In the genomic region with DNA sequence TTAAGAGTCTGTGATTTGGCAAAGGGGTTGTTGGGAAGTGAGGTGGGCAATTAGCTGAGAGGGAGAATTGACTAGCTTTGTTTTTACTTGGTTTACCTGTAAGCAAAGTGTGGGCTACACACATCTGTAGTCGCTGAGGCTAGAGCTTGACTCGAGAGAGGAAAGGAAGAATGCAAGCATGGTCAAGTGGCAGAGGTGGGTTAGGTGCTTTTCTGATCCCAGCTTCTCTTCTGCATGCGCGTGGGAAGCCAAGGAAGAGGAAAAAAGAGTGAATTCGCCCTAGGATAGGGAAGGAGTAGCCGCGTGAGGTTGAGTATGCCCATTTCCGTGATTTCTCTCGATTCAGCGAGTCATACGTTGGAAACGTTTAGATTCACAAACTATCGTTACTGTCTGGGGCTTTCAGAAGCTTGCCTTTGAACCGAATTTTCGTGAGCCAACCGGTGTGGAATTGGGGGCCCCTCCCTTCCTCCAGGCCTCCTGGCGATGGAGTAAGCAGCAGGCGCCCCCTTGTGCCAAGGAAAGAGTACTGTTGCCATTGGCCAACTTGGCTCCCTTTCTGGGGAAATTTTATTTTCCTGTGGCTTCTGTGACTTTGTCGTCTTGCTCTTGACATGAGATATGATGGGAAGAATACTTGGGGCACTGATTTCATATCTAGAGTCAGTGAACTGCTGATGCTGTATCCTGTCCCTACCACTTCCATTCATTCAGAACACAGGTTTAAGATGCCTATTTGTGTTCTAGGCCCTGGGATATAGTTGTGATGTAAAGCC, we compare ENCODE assay signal across 8 cellular contexts. TPM values are rescaled to one million over a fixed set of nuclear protein-coding genes. Genes with fewer than 3 reads are reported as not detected.
DNase-seq lines count a peak whose midpoint lies in the region; ATAC-seq, FAIRE-seq and TF ChIP-seq lines count a peak whose summit lies in the region.

No MANE protein-coding gene starts in this region.

- in situ Hi-C loops in HepG2 (cut with HindIII; ENCODE audit: extremely low pct_ligation_motif_present, low pct_unique_long_range_greater_than_20kb), result loop anchor here (5.0 kb wide), 2 partner anchors 97 to 187 kb away; no protein-coding TSS in a partner anchor

- under 1% methylated on average over 18 of the region's 19 CpGs for WGBS in HepG2 (ENCODE audit: low lambda C conversion rate)

- H3K79me2 ChIP-seq in HepG2 (ENCODE audit: insufficient read depth, low read length), result peaks cover 6% of the 10 kb centered on the region

- CTCF ChIA-PET in HepG2 (lab: Yijun Ruan, JAX; ENCODE audit: low intra/inter-chr PET ratio, low total read pairs), result interaction anchor here (1.2 to 3.2 kb wide), 5 partner anchors 14 to 191 kb away, joined by 4 to 44 read pairs (median 8); no protein-coding TSS in a partner anchor

- peak; percentile 23 for ATAC-seq in HG03108 (IDR thresholded peaks at IDR 0.05; ENCODE audit: unreplicated experiment)
- peak; percentile 11 for ATAC-seq in HepG2
- ATAC-seq in GM18868 (IDR thresholded peaks at IDR 0.05; ENCODE audit: unreplicated experiment), result no peak

- FAIRE-seq in HepG2 (lab: Jason Lieb, UNC), result peak; percentile 82

- no TSS peak for BruUV-seq in HepG2 (replicated peaks; lab: Mats Ljungman, UMichigan)

- peak in 1 of 2 experiments; percentile 16; a peak in 1 of 4 replicates for TF ChIP-seq POLR2A in HepG2 (IDR thresholded peaks at IDR 0.05; ENCODE audit: insufficient read depth in 1 of 2, low read depth in 2 of 2, low read length in 2 of 2)

- peak overlapping the region; percentile 30 for H2AFZ ChIP-seq in HepG2 (ENCODE audit: low read length)

- H3K36me3 ChIP-seq in HepG2 (replicated peaks in 1 of 2; ENCODE audit: control insufficient read depth in 1 of 2, insufficient read depth in 2 of 2, low read length in 2 of 2), result peaks cover 0 to 2% of the 10 kb centered on the region in 2 experiments; a peak in 2 of 5 replicates

- no peaks in the 10 kb centered on the region for H3K9me3 ChIP-seq in HepG2 (ENCODE audit: low read length)

- H3K27me3 ChIP-seq in HepG2 (ENCODE audit: control insufficient read depth in 1 of 2, insufficient read depth in 2 of 2, low read length in 2 of 2), result no peaks in the 10 kb centered on the region; a peak in 1 of 5 replicates

- peak overlapping the region; percentile 78 to 89 (median 87) for H3K4me3 ChIP-seq in HepG2 (replicated peaks in 1 of 3; ENCODE audit: insufficient read depth in 1 of 3, low read depth in 2 of 3, low read length in 3 of 3)

- H3K9ac ChIP-seq in HepG2 (ENCODE audit: insufficient read depth, low read depth, low read length), result peak overlapping the region; percentile 98

- H3K4me1 ChIP-seq in HepG2 (ENCODE audit: insufficient read depth, low read length), result peaks cover 52% of the 10 kb centered on the region

- TF ChIP-seq EP300 in HepG2 (IDR thresholded peaks at IDR 0.05; ENCODE audit: low read depth in 2 of 2, low read length in 2 of 2) (no peak), HepG2 (CRISPR knock-in tag; IDR thresholded peaks at IDR 0.05; ENCODE audit: borderline replicate concordance) (no peak)

- intact Hi-C loops in HepG2 (cut with micrococcal nuclease; ENCODE audit: unreplicated experiment), result loop anchor here (1.0 to 5.0 kb wide), 3 partner anchors 92 to 187 kb away; partner anchors contain the start of gene ARID1A

- POLR2A ChIA-PET in HepG2 (lab: Yijun Ruan, JAX), result interaction anchor here (1.0 to 7.0 kb wide), 13 partner anchors 17 to 195 kb away, joined by 3 to 127 read pairs (median 5); partner anchors contain the start of genes ARID1A and NR0B2

- DNase-seq in COLO829 (ENCODE audit: low spot score) (peak; percentile 71), NCI-H524 (lab: John Stamatoyannopoulos, UW) (peak; percentile 62 to 78), dermis blood vessel endothelial cell (peak; percentile 88), HepG2 (ENCODE audit: low spot score) (peak; percentile 76)
- peak; percentile 87 for DNase-seq in activated CD4-positive, alpha-beta T cell treated with anti-CD3 and anti-CD28 coated beads, Interleukin-2, amount 50 U/mL, for 1 hour
- peak; percentile 83 to 87 for DNase-seq in stimulated activated CD4-positive, alpha-beta T cell treated with anti-CD3 and anti-CD28 coated beads, Interleukin-2, amount 100 ng/mL, for 48 hours

- peak overlapping the region; percentile 99 for H3K4me2 ChIP-seq in HepG2 (ENCODE audit: low read depth, low read length)

- H4K20me1 ChIP-seq in HepG2 (ENCODE audit: insufficient read depth, low read length), result no peaks in the 10 kb centered on the region

- TF ChIP-seq CTCF in HepG2 (CRISPR knock-in tag; IDR thresholded peaks at IDR 0.05), result peak; percentile 97

- peak; percentile 96 for TF ChIP-seq RAD21 in HepG2 (CRISPR knock-in tag; IDR thresholded peaks at IDR 0.05)

- peak overlapping the region; percentile 97 for H3K27ac ChIP-seq in HepG2 (ENCODE audit: extremely low read length, insufficient read depth, low read length)

TF ChIP-seq in HepG2, 621 proteins besides CTCF, POLR2A, EP300 and RAD21 (continues in another document):
- TF ChIP-seq ZBTB42 (CRISPR knock-in tag; IDR thresholded peaks at IDR 0.05) (0 out of 2 replicates have a peak, but pooled peaks have one; percentile 61), KMT2A (CRISPR knock-in tag; IDR thresholded peaks at IDR 0.05) (peak; percentile 34; the same call in 1 of the 2 replicates), GABPA (IDR thresholded peaks at IDR 0.05; ENCODE audit: low read depth, low read length) (no peak), GABPA (CRISPR knock-in tag; IDR thresholded peaks at IDR 0.05; ENCODE audit: low read depth) (0 out of 2 replicates have a peak, but pooled peaks have one; percentile 23)
- TF ChIP-seq, protein P1, sequence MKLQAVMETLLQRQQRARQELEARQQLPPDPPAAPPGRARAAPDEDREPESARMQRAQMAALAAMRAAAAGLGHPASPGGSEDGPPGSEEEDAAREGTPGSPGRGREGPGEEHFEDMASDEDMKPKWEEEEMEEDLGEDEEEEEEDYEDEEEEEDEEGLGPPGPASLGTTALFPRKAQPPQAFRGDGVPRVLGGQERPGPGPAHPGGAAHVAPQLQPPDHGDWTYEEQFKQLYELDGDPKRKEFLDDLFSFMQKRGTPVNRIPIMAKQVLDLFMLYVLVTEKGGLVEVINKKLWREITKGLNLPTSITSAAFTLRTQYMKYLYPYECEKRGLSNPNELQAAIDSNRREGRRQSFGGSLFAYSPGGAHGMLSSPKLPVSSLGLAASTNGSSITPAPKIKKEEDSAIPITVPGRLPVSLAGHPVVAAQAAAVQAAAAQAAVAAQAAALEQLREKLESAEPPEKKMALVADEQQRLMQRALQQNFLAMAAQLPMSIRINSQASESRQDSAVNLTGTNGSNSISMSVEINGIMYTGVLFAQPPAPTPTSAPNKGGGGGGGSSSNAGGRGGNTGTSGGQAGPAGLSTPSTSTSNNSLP (IDR thresholded peaks at IDR 0.05; ENCODE audit: low read depth, low read length), result 0 out of 2 replicates have a peak, but pooled peaks have one; percentile 41

RNA-seq across cellular contexts. Expression of gene PIGV, which starts 1.3 kb away (rescaled TPM):
- 9.4 and 10.1 TPM in 2 replicates for total RNA-seq in dermis blood vessel endothelial cell
- 7.9 and 13.5 TPM in 2 replicates for total RNA-seq in HepG2 (2016; rRNA removed; fragmentation: Illumina TruSeq; extraction: Trizol)
- total RNA-seq in HepG2 (2016; cell fraction: cytosol; rRNA removed; fragmentation: Illumina TruSeq; extraction: Trizol; ENCODE audit: low read depth), result 4.3 and 4.8 TPM in 2 replicates
- 8.9 and 14.1 TPM in 2 replicates for total RNA-seq in HepG2 (2016; cell fraction: insoluble cytoplasmic fraction; rRNA removed; fragmentation: Illumina TruSeq; extraction: Trizol)
- total RNA-seq in HepG2 (2016; cell fraction: membrane; rRNA removed; fragmentation: Illumina TruSeq; extraction: Trizol), result 9.7 and 9.9 TPM in 2 replicates
- total RNA-seq in HepG2 (2016; cell fraction: nucleus; rRNA removed; fragmentation: Illumina TruSeq; extraction: Trizol), result 14.6 and 15.0 TPM in 2 replicates
- 22.7 and 26.0 TPM in 2 replicates for polyA plus RNA-seq in HepG2 (2011; rRNA removed)
- polyA plus RNA-seq in HepG2 (2011; cell fraction: cytosol; rRNA removed), result 21.0 and 27.5 TPM in 2 replicates
- polyA plus RNA-seq in HepG2 (2011; cell fraction: nucleus; rRNA removed), result 14.3 and 18.5 TPM in 2 replicates
- 13.6 and 14.8 TPM in 2 replicates for polyA plus RNA-seq in HepG2 (2012)
- polyA plus RNA-seq in HepG2 (2016; cell fraction: cytosol; fragmentation: Illumina TruSeq; extraction: Trizol; ENCODE audit: low read depth), result 2.9 and 4.4 TPM in 2 replicates
- polyA plus RNA-seq in HepG2 (2016; cell fraction: insoluble cytoplasmic fraction; fragmentation: Illumina TruSeq; extraction: Trizol; ENCODE audit: low read depth), result 6.7 and 7.2 TPM in 2 replicates
- polyA plus RNA-seq in HepG2 (2016; cell fraction: membrane; fragmentation: Illumina TruSeq; extraction: Trizol; ENCODE audit: low read depth), result 5.3 and 7.0 TPM in 2 replicates
- 16.2 and 17.4 TPM in 2 replicates for polyA plus RNA-seq in HepG2 (2016; cell fraction: nucleus; fragmentation: Illumina TruSeq; extraction: Trizol; ENCODE audit: insufficient read depth, low read depth)
- polyA minus RNA-seq in HepG2 (2011; rRNA and poly(A)+ RNA removed; ENCODE audit: low replicate concordance), result 41.6 and 80.7 TPM in 2 replicates
- 15.5 and 15.7 TPM in 2 replicates for polyA minus RNA-seq in HepG2 (2011; cell fraction: cytosol; rRNA and poly(A)+ RNA removed)
- 11.7 and 14.5 TPM in 2 replicates for polyA minus RNA-seq in HepG2 (2011; cell fraction: nucleus; rRNA and poly(A)+ RNA removed)

RNA-seq across cellular contexts. Expression of gene ZDHHC18, which starts 37.5 kb away (rescaled TPM):
- total RNA-seq in dermis blood vessel endothelial cell, result 6.8 and 9.2 TPM in 2 replicates
- total RNA-seq in HepG2 (2016; rRNA removed; fragmentation: Illumina TruSeq; extraction: Trizol), result 9.0 and 13.2 TPM in 2 replicates
- 6.6 and 7.7 TPM in 2 replicates for total RNA-seq in HepG2 (2016; cell fraction: cytosol; rRNA removed; fragmentation: Illumina TruSeq; extraction: Trizol; ENCODE audit: low read depth)
- total RNA-seq in HepG2 (2016; cell fraction: insoluble cytoplasmic fraction; rRNA removed; fragmentation: Illumina TruSeq; extraction: Trizol), result 7.9 and 11.9 TPM in 2 replicates
- 21.8 and 26.5 TPM in 2 replicates for total RNA-seq in HepG2 (2016; cell fraction: membrane; rRNA removed; fragmentation: Illumina TruSeq; extraction: Trizol)
- total RNA-seq in HepG2 (2016; cell fraction: nucleus; rRNA removed; fragmentation: Illumina TruSeq; extraction: Trizol), result 9.5 and 10.6 TPM in 2 replicates
- 35.3 and 40.6 TPM in 2 replicates for polyA plus RNA-seq in HepG2 (2011; rRNA removed)
- 29.0 and 30.0 TPM in 2 replicates for polyA plus RNA-seq in HepG2 (2011; cell fraction: cytosol; rRNA removed)
- 32.6 and 39.8 TPM in 2 replicates for polyA plus RNA-seq in HepG2 (2011; cell fraction: nucleus; rRNA removed)
- 12.9 and 16.3 TPM in 2 replicates for polyA plus RNA-seq in HepG2 (2012)
- 13.9 and 14.2 TPM in 2 replicates for polyA plus RNA-seq in HepG2 (2016; cell fraction: cytosol; fragmentation: Illumina TruSeq; extraction: Trizol; ENCODE audit: low read depth)
- 13.2 and 16.6 TPM in 2 replicates for polyA plus RNA-seq in HepG2 (2016; cell fraction: insoluble cytoplasmic fraction; fragmentation: Illumina TruSeq; extraction: Trizol; ENCODE audit: low read depth)
- 30.8 and 32.0 TPM in 2 replicates for polyA plus RNA-seq in HepG2 (2016; cell fraction: membrane; fragmentation: Illumina TruSeq; extraction: Trizol; ENCODE audit: low read depth)
- 19.3 and 23.8 TPM in 2 replicates for polyA plus RNA-seq in HepG2 (2016; cell fraction: nucleus; fragmentation: Illumina TruSeq; extraction: Trizol; ENCODE audit: insufficient read depth, low read depth)
- polyA minus RNA-seq in HepG2 (2011; rRNA and poly(A)+ RNA removed; ENCODE audit: low replicate concordance), result 33.5 and 53.0 TPM in 2 replicates
- polyA minus RNA-seq in HepG2 (2011; cell fraction: cytosol; rRNA and poly(A)+ RNA removed), result 11.3 and 14.6 TPM in 2 replicates
- 8.4 and 8.7 TPM in 2 replicates for polyA minus RNA-seq in HepG2 (2011; cell fraction: nucleus; rRNA and poly(A)+ RNA removed)
